ENCODE assay signal across 11 cellular contexts in genomic region chr16:11824362-11824761, GRCh38. TPM values are rescaled to one million over a fixed set of nuclear protein-coding genes. Genes with fewer than 3 reads are reported as not detected.
DNase-seq lines count a peak whose midpoint lies in the region; ATAC-seq, FAIRE-seq and TF ChIP-seq lines count a peak whose summit lies in the region.
"Had no signal": no experiment of that assay in that cellular context is flagged by ENCODE, and none has a peak within 500 bp of the region (broad histone marks: within the 10 kb centered on the region; RNA-seq: fewer than 3 reads in every experiment).

No MANE protein-coding gene starts in this region.

- WGBS in GM23248 (ENCODE audit: low coverage in 1 of 2, low lambda C conversion rate in 2 of 2, missing lambda C conversion rate in 2 of 2), 2 experiments = 5 to 7% methylated on average over 5 of the region's 5 CpGs
- 21 to 28% (median 24%) methylated on average over 5 of the region's 5 CpGs for WGBS in stomach, 5 donors

- no peaks in the 10 kb centered on the region for H3K79me2 ChIP-seq in GM23248 (ENCODE audit: insufficient read depth)

- H3K9ac ChIP-seq in GM23248 (no peak overlapping the region), kidney (ENCODE audit: low read length in 2 of 2) (no peak overlapping the region)

- peak; percentile 13 for DNase-seq in GM23248
- DNase-seq in Peyer's patch = peak in 2 of 3 donors; percentile 55 to 77
- DNase-seq in kidney = peak; percentile 75
- DNase-seq in stomach = peak; percentile 30
- DNase-seq in activated naive CD4-positive, alpha-beta T cell treated with anti-CD3 and anti-CD28 coated beads, Interleukin-2, amount 50 U/mL, for 72 hours (ENCODE audit: low spot score in 2 of 2) = no peak
- no peak for DNase-seq in stimulated activated CD4-positive, alpha-beta T cell treated with anti-CD3 and anti-CD28 coated beads, Interleukin-2, amount 100 ng/mL, for 48 hours
- DNase-seq: activated gamma-delta T cell had no signal

- no peaks in the 10 kb centered on the region for H3K9me2 ChIP-seq in GM23248 (ENCODE audit: insufficient read depth)

- in situ Hi-C loops in GM23248 (cut with MboI) = loop anchor here (10.0 to 25.0 kb wide), 2 partner anchors 60 to 412 kb away; no protein-coding TSS in a partner anchor

- no peaks in the 10 kb centered on the region for H3K4me1 ChIP-seq in GM23248 (ENCODE audit: insufficient read depth)
- peaks cover 0 to 8% (median 0%) of the 10 kb centered on the region in 4 donors for H3K4me1 ChIP-seq in Peyer's patch
- no peaks in the 10 kb centered on the region for H3K4me1 ChIP-seq in kidney (ENCODE audit: control insufficient read depth in 1 of 2, insufficient read depth in 1 of 2, low read depth in 1 of 2, low read length in 2 of 2)
- H3K4me1 ChIP-seq in stomach = peaks cover 0 to 15% (median 7%) of the 10 kb centered on the region in 4 donors

- H3K36me3 ChIP-seq in GM23248 (ENCODE audit: low read depth) (no peaks in the 10 kb centered on the region), Peyer's patch (no peaks in the 10 kb centered on the region), kidney (ENCODE audit: control insufficient read depth in 1 of 2, insufficient read depth in 2 of 2, low read length in 2 of 2) (no peaks in the 10 kb centered on the region), stomach (no peaks in the 10 kb centered on the region)

- no peak overlapping the region for H3K4me3 ChIP-seq in GM23248
- no peak overlapping the region for H3K4me3 ChIP-seq in Peyer's patch
- no peak overlapping the region for H3K4me3 ChIP-seq in kidney (ENCODE audit: low read length in 2 of 2)
- no peak overlapping the region for H3K4me3 ChIP-seq in stomach

- no peaks in the 10 kb centered on the region for H3F3A ChIP-seq in GM23248 (ENCODE audit: insufficient read depth)

- FAIRE-seq in kidney (lab: Jason Lieb, UNC) = no peak
- FAIRE-seq: GM18507 had no signal

- no peak for TF ChIP-seq EP300 in stomach (IDR thresholded peaks at IDR 0.05)

- no peaks in the 10 kb centered on the region for H3K36me3 Mint-ChIP-seq in activated naive CD4-positive, alpha-beta T cell treated with anti-CD3 and anti-CD28 coated beads, Interleukin-2, amount 50 U/mL, for 72 hours

- no peak overlapping the region for H3K27ac ChIP-seq in GM23248
- H3K27ac ChIP-seq in Peyer's patch = peak overlapping the region in 3 of 4 donors; percentile 27 to 64 (median 30)
- H3K27ac ChIP-seq in kidney (ENCODE audit: low read depth in 2 of 2, low read length in 2 of 2) = no peak overlapping the region
- H3K27ac ChIP-seq in stomach = no peak overlapping the region

- no peak overlapping the region for H3K4me2 ChIP-seq in GM23248 (ENCODE audit: unreplicated experiment)

- no peaks in the 10 kb centered on the region for H3K27me3 ChIP-seq in GM23248 (replicated peaks; ENCODE audit: insufficient read depth)
- H3K27me3 ChIP-seq in Peyer's patch = no peaks in the 10 kb centered on the region
- H3K27me3 ChIP-seq in stomach = no peaks in the 10 kb centered on the region

- intact Hi-C loops in kidney (cut with DNase I) = no loop called here
- intact Hi-C loops in stomach (cut with DNase I; ENCODE audit: low total_unique reads) = no loop called here

- H3K9me3 Mint-ChIP-seq in activated naive CD4-positive, alpha-beta T cell treated with anti-CD3 and anti-CD28 coated beads, Interleukin-2, amount 50 U/mL, for 72 hours = no peaks in the 10 kb centered on the region
- H3K9me3 Mint-ChIP-seq: stimulated activated naive CD8-positive, alpha-beta T cell treated with anti-CD3 and anti-CD28 coated beads, Interleukin-15, Interleukin-2, amounts not matched to agents 100 ng/mL and 50 ng/mL, for 24 hours had no signal

- no peak for ATAC-seq in activated naive CD4-positive, alpha-beta T cell treated with anti-CD3 and anti-CD28 coated beads, Interleukin-2, amount 50 U/mL, for 72 hours
- ATAC-seq in GM19395 (IDR thresholded peaks at IDR 0.05; ENCODE audit: unreplicated experiment) = no peak
- no peak for ATAC-seq in GM18505 (IDR thresholded peaks at IDR 0.05; ENCODE audit: unreplicated experiment)

- no peaks in the 10 kb centered on the region for H4K20me1 ChIP-seq in GM23248 (ENCODE audit: insufficient read depth)

- H3K9me3 ChIP-seq in GM23248 (ENCODE audit: low read depth) = no peaks in the 10 kb centered on the region
- H3K9me3 ChIP-seq in Peyer's patch = no peaks in the 10 kb centered on the region
- no peaks in the 10 kb centered on the region for H3K9me3 ChIP-seq in kidney (ENCODE audit: control insufficient read depth in 1 of 2, low read length in 2 of 2)
- H3K9me3 ChIP-seq in stomach = no peaks in the 10 kb centered on the region

- no peak overlapping the region for H2AFZ ChIP-seq in GM23248

- TF ChIP-seq POLR2A in Peyer's patch (IDR thresholded peaks at IDR 0.05) (no peak), stomach (IDR thresholded peaks at IDR 0.05) (no peak), GM18505 (IDR thresholded peaks at IDR 0.05; ENCODE audit: borderline replicate concordance, extremely low read depth, insufficient read depth, insufficient read length) (no peak)

- H3K27ac Mint-ChIP-seq in activated naive CD4-positive, alpha-beta T cell treated with anti-CD3 and anti-CD28 coated beads, Interleukin-2, amount 50 U/mL, for 72 hours = no peak overlapping the region
- H3K27ac Mint-ChIP-seq: stimulated activated naive CD8-positive, alpha-beta T cell treated with anti-CD3 and anti-CD28 coated beads, Interleukin-15, Interleukin-2, amounts not matched to agents 100 ng/mL and 50 ng/mL, for 24 hours had no signal

- TF ChIP-seq CTCF in Peyer's patch (IDR thresholded peaks at IDR 0.05) (no peak), kidney (IDR thresholded peaks at IDR 0.05; ENCODE audit: borderline replicate concordance, extremely low read depth, insufficient read depth) (no peak), stomach (IDR thresholded peaks at IDR 0.05) (no peak)

RNA-seq across cellular contexts. Expression of gene RSL1D1, which starts 27.0 kb away (rescaled TPM):
- total RNA-seq in GM23248 (2014; rRNA removed; shearing (Covaris generic)) = 150 and 213 TPM in 2 replicates
- polyA plus RNA-seq in GM23248 (2016; fragmentation: Nextera tagmentation; extraction: Ambion mirVana) = 240 and 274 TPM in 2 replicates
- 10 to 100 TPM; 45.2 to 83.2 (median 54.3) TPM for total RNA-seq in Peyer's patch
- total RNA-seq in kidney = 101 TPM
- 55.5 TPM for polyA plus RNA-seq in kidney (ENCODE audit: insufficient read depth, low read depth, low replicate concordance)
- total RNA-seq in stomach = 100 to 1,000 TPM in 2 of 5 donors, 10 to 100 TPM in 3; 21.1 to 255 (median 87.8) TPM
- polyA plus RNA-seq in stomach = 100 to 1,000 TPM in 1 of 3 donors, 10 to 100 TPM in 2; 52.7 to 146 (median 65.6) TPM
- 100 to 1,000 TPM; 255 to 326 TPM for total RNA-seq in activated naive CD4-positive, alpha-beta T cell treated with anti-CD3 and anti-CD28 coated beads, Interleukin-2, amount 50 U/mL, for 72 hours

RNA-seq across cellular contexts. Expression of gene ZC3H7A, which starts 27.3 kb away (rescaled TPM):
- total RNA-seq in GM23248 (2014; rRNA removed; shearing (Covaris generic)) = 30.7 and 33.6 TPM in 2 replicates
- 48.0 and 49.7 TPM in 2 replicates for polyA plus RNA-seq in GM23248 (2016; fragmentation: Nextera tagmentation; extraction: Ambion mirVana)
- total RNA-seq in Peyer's patch = 100 to 1,000 TPM in 1 of 4 donors, 10 to 100 TPM in 3; 54.9 to 122 (median 72.5) TPM
- total RNA-seq in kidney = 59.5 TPM
- 23.8 TPM for polyA plus RNA-seq in kidney (ENCODE audit: insufficient read depth, low read depth, low replicate concordance)
- 100 to 1,000 TPM in 1 of 5 donors, 10 to 100 TPM in 4; 49.1 to 110 (median 92.1) TPM for total RNA-seq in stomach
- polyA plus RNA-seq in stomach = 10 to 100 TPM; 16.1 to 23.3 (median 20.0) TPM
- 100 to 1,000 TPM; 108 to 150 TPM for total RNA-seq in activated naive CD4-positive, alpha-beta T cell treated with anti-CD3 and anti-CD28 coated beads, Interleukin-2, amount 50 U/mL, for 72 hours

Comparison
In these comparisons a context has a peak if more than half of its experiments do, and no peak if none do; other contexts are left out.
1. DNase-seq: peak in GM23248 (single experiment), Peyer's patch (2 of 3), kidney (single experiment) and stomach (single experiment); none in activated naive CD4-positive, alpha-beta T cell treated with anti-CD3 and anti-CD28 coated beads, Interleukin-2, amount 50 U/mL, for 72 hours (0 of 2) and stimulated activated CD4-positive, alpha-beta T cell treated with anti-CD3 and anti-CD28 coated beads, Interleukin-2, amount 100 ng/mL, for 48 hours (0 of 2).
2. H3K27ac ChIP-seq: peak in Peyer's patch (3 of 4); none in GM23248 (single experiment), kidney (0 of 2) and stomach (0 of 5).